In genomic region chr2:36464006-36464721, GRCh38 we compare ENCODE assay signal across 1 cellular context.
TF ChIP-seq lines count a peak whose summit lies in the region.

No MANE protein-coding gene starts in this region.

TF ChIP-seq in IMR-90, 13 proteins besides CTCF, POLR2A, EP300 and RAD21 (continued from another document):
- no peak for TF ChIP-seq USF2 (IDR thresholded peaks at IDR 0.05; ENCODE audit: low read depth, low read length)
- no peak for TF ChIP-seq FOS (IDR thresholded peaks at IDR 0.05; ENCODE audit: low read depth, low read length)
- TF ChIP-seq MAZ (IDR thresholded peaks at IDR 0.05; ENCODE audit: borderline replicate concordance, low read depth, low read length): no peak
- TF ChIP-seq NFE2L2 (IDR thresholded peaks at IDR 0.05; ENCODE audit: low read depth, low read length): no peak
- no peak for TF ChIP-seq CHD1 (IDR thresholded peaks at IDR 0.05; ENCODE audit: low read depth, low read length)
- TF ChIP-seq BHLHE40 (IDR thresholded peaks at IDR 0.05; ENCODE audit: low read depth, low read length): no peak
- no peak for TF ChIP-seq RFX5 (IDR thresholded peaks at IDR 0.05; ENCODE audit: low read depth, low read length)
- TF ChIP-seq RCOR1 (IDR thresholded peaks at IDR 0.05; ENCODE audit: insufficient replicate concordance, low read length): no peak
- TF ChIP-seq MAFK (IDR thresholded peaks at IDR 0.05; ENCODE audit: low read depth, low read length): no peak
